ENCODE assay signal across 21 cellular contexts in genomic region chr9:86443992-86444391, GRCh38.
DNase-seq lines count a peak whose midpoint lies in the region; TF ChIP-seq lines count a peak whose summit lies in the region.
"Had no signal": no experiment of that assay in that cellular context is flagged by ENCODE, and none has a peak within 500 bp of the region (broad histone marks: within the 10 kb centered on the region; RNA-seq: fewer than 3 reads in every experiment).

No MANE protein-coding gene starts in this region.

- no peak overlapping the region for H3K14ac ChIP-seq in neuronal stem cell (ENCODE audit: low read length)

- H3K4me3 Mint-ChIP-seq in endodermal cell = no peak overlapping the region
- H3K4me3 Mint-ChIP-seq: CD4-positive, CD25-positive, alpha-beta regulatory T cell; CD8-positive, alpha-beta memory T cell had no signal

- no peaks in the 10 kb centered on the region for H3K9me3 Mint-ChIP-seq in endodermal cell
- H3K9me3 Mint-ChIP-seq: CD8-positive, alpha-beta memory T cell had no signal

- no peaks in the 10 kb centered on the region for H3K9me3 ChIP-seq in SU-DHL-6 (ENCODE audit: insufficient read depth, low read length)
- H3K9me3 ChIP-seq in endodermal cell (ENCODE audit: control insufficient read depth, low read length) = no peaks in the 10 kb centered on the region
- no peaks in the 10 kb centered on the region for H3K9me3 ChIP-seq in neuronal stem cell (replicated peaks in 1 of 2; ENCODE audit: control insufficient read depth in 2 of 2, insufficient read depth in 1 of 2, low read depth in 1 of 2, low read length in 2 of 2)
- H3K9me3 ChIP-seq in esophagus squamous epithelium = no peaks in the 10 kb centered on the region
- H3K9me3 ChIP-seq: BE2C, HAP-1 had no signal

- H3K36me3 Mint-ChIP-seq in endodermal cell (ENCODE audit: low read depth) = no peaks in the 10 kb centered on the region
- H3K36me3 Mint-ChIP-seq: CD4-positive, CD25-positive, alpha-beta regulatory T cell had no signal

- H3K27me3 ChIP-seq in SU-DHL-6 (ENCODE audit: low read length) (no peaks in the 10 kb centered on the region), endodermal cell (ENCODE audit: control insufficient read depth, insufficient read depth, low read length, poor library complexity, severe bottlenecking) (no peaks in the 10 kb centered on the region), neuronal stem cell (ENCODE audit: control insufficient read depth in 3 of 3, insufficient read depth in 3 of 3, low read depth in 1 of 3, low read length in 3 of 3) (no peaks in the 10 kb centered on the region), esophagus squamous epithelium (no peaks in the 10 kb centered on the region)

- no peaks in the 10 kb centered on the region for H3K79me2 ChIP-seq in SU-DHL-6 (ENCODE audit: insufficient read depth, low read length)

- H3K4me1 ChIP-seq in endodermal cell (ENCODE audit: control insufficient read depth, insufficient read depth, low read length) = no peaks in the 10 kb centered on the region
- peaks cover 0 to 2% of the 10 kb centered on the region in 2 donors for H3K4me1 ChIP-seq in neuronal stem cell (ENCODE audit: control insufficient read depth in 2 of 2, insufficient read depth in 1 of 2, low read depth in 1 of 2, low read length in 2 of 2)
- H3K4me1 ChIP-seq in esophagus squamous epithelium = no peaks in the 10 kb centered on the region
- H3K4me1 ChIP-seq: BE2C, HAP-1 had no signal

- H3K4me3 ChIP-seq in SU-DHL-6 (ENCODE audit: insufficient read depth, low read length, poor library complexity, severe bottlenecking) = no peak overlapping the region
- H3K4me3 ChIP-seq in endodermal cell (ENCODE audit: low read length) = no peak overlapping the region
- H3K4me3 ChIP-seq in neuronal stem cell (ENCODE audit: low read length in 2 of 2) = no peak overlapping the region
- no peak overlapping the region for H3K4me3 ChIP-seq in esophagus squamous epithelium
- H3K4me3 ChIP-seq: GM12878, HAP-1 had no signal

- H2AFZ ChIP-seq in SU-DHL-6 (ENCODE audit: low read depth, low read length, severe bottlenecking) (peak overlapping the region; percentile 19), neuronal stem cell (ENCODE audit: low read length) (no peak overlapping the region)

- no peak overlapping the region for H2BK15ac ChIP-seq in neuronal stem cell (ENCODE audit: low read length)

- H3K9me2 ChIP-seq in SU-DHL-6 (replicated peaks; ENCODE audit: insufficient read depth, low read length) = no peaks in the 10 kb centered on the region

- no peak overlapping the region for H2BK120ac ChIP-seq in neuronal stem cell (ENCODE audit: low read depth, low read length)

- no peak overlapping the region for H2BK12ac ChIP-seq in neuronal stem cell (ENCODE audit: low read length)

- no peak overlapping the region for H4K8ac ChIP-seq in neuronal stem cell (ENCODE audit: low read depth, low read length)

- no peak overlapping the region for H3K4ac ChIP-seq in neuronal stem cell (ENCODE audit: low read length)

- H3K9ac ChIP-seq in SU-DHL-6 (ENCODE audit: low read length) (no peak overlapping the region), endodermal cell (ENCODE audit: extremely low read depth, low read length, poor library complexity, severe bottlenecking) (no peak overlapping the region), neuronal stem cell (ENCODE audit: low read depth, low read length, poor library complexity) (no peak overlapping the region)

- TF ChIP-seq POLR2A in esophagus squamous epithelium (IDR thresholded peaks at IDR 0.05) = no peak

- H3K27me3 Mint-ChIP-seq in endodermal cell (ENCODE audit: insufficient read depth) = peaks cover 1% of the 10 kb centered on the region

- no peaks in the 10 kb centered on the region for H3F3A ChIP-seq in SU-DHL-6 (ENCODE audit: insufficient read depth)

- peak overlapping the region; percentile 11 for H3K18ac ChIP-seq in neuronal stem cell (ENCODE audit: low read length)

- H4K20me1 ChIP-seq in SU-DHL-6 (ENCODE audit: low read depth, low read length) = no peaks in the 10 kb centered on the region

- H3K27ac Mint-ChIP-seq in endodermal cell = no peak overlapping the region
- H3K27ac Mint-ChIP-seq: CD4-positive, CD25-positive, alpha-beta regulatory T cell; CD8-positive, alpha-beta memory T cell had no signal

- DNase-seq in endodermal cell (peak; percentile 63), left kidney (ENCODE audit: low read depth, low spot score) (peak; percentile 24), neuronal stem cell (ENCODE audit: low spot score) (no peak), esophagus squamous epithelium (lab: John Stamatoyannopoulos, UW) (no peak), caudate nucleus (lab: John Stamatoyannopoulos, UW) (no peak), SKM-1 (lab: John Stamatoyannopoulos, UW; ENCODE audit: unreplicated experiment) (no peak)
- no peak for DNase-seq in activated naive CD4-positive, alpha-beta T cell treated with Interleukin-2 at 50 U/mL for 16 hours
- DNase-seq: ACHN; BE2C; C1 segment of cervical spinal cord; CD4-positive, CD25-positive, alpha-beta regulatory T cell; CD8-positive, alpha-beta memory T cell; COR-L47; DMS 273 treated with DMSO at 0.1 percent for 48 hours; DMS53; DND-41; EL; GOT3 had no signal

- intact Hi-C loops in esophagus squamous epithelium (cut with DNase I) = no loop called here

- H2BK5ac ChIP-seq in neuronal stem cell (ENCODE audit: low read length) = no peak overlapping the region

- no peaks in the 10 kb centered on the region for H3K79me1 ChIP-seq in neuronal stem cell (ENCODE audit: low read depth, low read length)

- H3K4me1 Mint-ChIP-seq in endodermal cell = peaks cover 7% of the 10 kb centered on the region
- H3K4me1 Mint-ChIP-seq: CD4-positive, CD25-positive, alpha-beta regulatory T cell; CD8-positive, alpha-beta memory T cell had no signal

- H3K27ac ChIP-seq in SU-DHL-6 (ENCODE audit: low read depth, low read length) = no peak overlapping the region
- H3K27ac ChIP-seq in endodermal cell (ENCODE audit: low read depth, low read length) = no peak overlapping the region
- H3K27ac ChIP-seq in neuronal stem cell (replicated peaks; ENCODE audit: low read length) = no peak overlapping the region
- no peak overlapping the region for H3K27ac ChIP-seq in esophagus squamous epithelium
- H3K27ac ChIP-seq in caudate nucleus (ENCODE audit: low read depth, low read length) = no peak overlapping the region

- no peak overlapping the region for H4K91ac ChIP-seq in neuronal stem cell (ENCODE audit: low read depth, low read length, poor library complexity)

- WGBS in endodermal cell (ENCODE audit: insufficient coverage in 1 of 2, insufficient read length in 1 of 2), 2 experiments = 50 to 56% methylated on average over 2 to 3 of the region's 3 CpGs
- no CpG with 5 or more reads among the region's 3 CpGs for WGBS in neuronal stem cell (ENCODE audit: extremely low coverage in 2 of 2, insufficient read length in 2 of 2, insufficient replicate concordance in 1 of 2), 2 donors
- WGBS in esophagus squamous epithelium, 2 donors = 82 to 88% methylated on average over 3 of the region's 3 CpGs

- no peak for TF ChIP-seq CTCF in SU-DHL-6 (IDR thresholded peaks at IDR 0.05; ENCODE audit: insufficient read depth, low read length, poor library complexity, severe bottlenecking)
- no peak for TF ChIP-seq CTCF in endodermal cell (conservative IDR thresholded peaks at IDR 0.05)
- TF ChIP-seq CTCF in esophagus squamous epithelium (IDR thresholded peaks at IDR 0.05) = no peak

- H2AK5ac ChIP-seq in neuronal stem cell (ENCODE audit: low read depth, low read length) = no peak overlapping the region

- H3K4me2 ChIP-seq in SU-DHL-6 (ENCODE audit: low read depth, low read length, poor library complexity, severe bottlenecking) (no peak overlapping the region), neuronal stem cell (ENCODE audit: insufficient read depth, low read length, poor library complexity, severe bottlenecking) (no peak overlapping the region)

- H3K36me3 ChIP-seq in SU-DHL-6 (ENCODE audit: low read length) (no peaks in the 10 kb centered on the region), endodermal cell (ENCODE audit: control insufficient read depth, insufficient read depth, low read length) (no peaks in the 10 kb centered on the region), neuronal stem cell (replicated peaks in 1 of 2; ENCODE audit: control insufficient read depth in 2 of 2, insufficient read depth in 2 of 2, low read length in 2 of 2) (no peaks in the 10 kb centered on the region), esophagus squamous epithelium (no peaks in the 10 kb centered on the region)
- H3K36me3 ChIP-seq: BE2C, HAP-1 had no signal

- no peak overlapping the region for H3K23ac ChIP-seq in neuronal stem cell (ENCODE audit: low read depth, low read length, poor library complexity)

Comparison
In these comparisons a context has a peak if more than half of its experiments do, and no peak if none do; other contexts are left out.
1. DNase-seq: peak in endodermal cell (single experiment) and left kidney (single experiment); none in neuronal stem cell (single experiment), esophagus squamous epithelium (single experiment), caudate nucleus (0 of 61), SKM-1 (single experiment) and activated naive CD4-positive, alpha-beta T cell treated with Interleukin-2 at 50 U/mL for 16 hours (single experiment).